15 cellular contexts compared by ENCODE assay signal in the genomic region with DNA sequence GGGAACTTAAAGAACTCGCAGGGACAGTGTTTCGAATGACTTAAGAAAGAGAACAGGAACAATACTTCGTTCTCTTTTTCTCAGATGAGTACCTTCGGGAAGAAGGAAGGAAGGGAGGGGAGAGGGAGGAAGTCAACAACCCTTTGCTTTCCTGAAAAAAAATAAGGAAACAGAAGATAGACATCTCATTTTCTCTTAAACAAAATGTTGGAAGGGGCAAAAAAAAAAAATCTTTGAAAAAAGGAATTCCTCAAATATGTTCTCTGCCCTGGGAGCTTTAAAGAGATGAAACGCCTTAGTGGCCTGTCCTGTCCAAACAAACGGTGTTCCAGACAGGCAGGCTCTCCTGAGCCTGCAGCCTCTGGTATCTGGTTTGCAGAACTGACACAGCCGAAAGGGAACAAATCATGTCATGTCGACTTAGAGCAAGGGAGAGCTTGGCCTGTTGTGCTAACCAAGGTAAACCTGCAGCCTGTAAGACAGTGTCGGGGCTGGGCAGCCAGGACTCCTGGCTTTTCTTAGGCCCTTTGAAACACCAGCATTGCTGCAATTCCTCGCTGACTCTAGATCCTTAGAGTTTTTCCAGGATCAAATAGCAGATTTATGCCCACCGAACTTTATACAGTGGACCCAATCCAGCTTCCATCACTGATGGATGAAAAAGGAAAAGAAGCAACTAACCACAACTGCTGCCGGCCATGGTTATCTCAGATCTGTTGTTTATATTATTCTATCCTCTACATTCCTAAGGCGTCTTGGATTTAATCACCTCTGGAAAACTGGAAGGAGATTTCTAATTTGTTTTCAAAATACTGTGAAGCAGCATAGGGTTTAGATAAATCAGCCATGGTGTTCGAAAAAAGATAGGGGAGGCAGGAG. TPM values are rescaled to one million over a fixed set of nuclear protein-coding genes. Genes with fewer than 3 reads are reported as not detected.
DNase-seq lines count a peak whose midpoint lies in the region; ATAC-seq and TF ChIP-seq lines count a peak whose summit lies in the region.
"Had no signal": no experiment of that assay in that cellular context is flagged by ENCODE, and none has a peak within 500 bp of the region (broad histone marks: within the 10 kb centered on the region; RNA-seq: fewer than 3 reads in every experiment).

A gene with protein sequence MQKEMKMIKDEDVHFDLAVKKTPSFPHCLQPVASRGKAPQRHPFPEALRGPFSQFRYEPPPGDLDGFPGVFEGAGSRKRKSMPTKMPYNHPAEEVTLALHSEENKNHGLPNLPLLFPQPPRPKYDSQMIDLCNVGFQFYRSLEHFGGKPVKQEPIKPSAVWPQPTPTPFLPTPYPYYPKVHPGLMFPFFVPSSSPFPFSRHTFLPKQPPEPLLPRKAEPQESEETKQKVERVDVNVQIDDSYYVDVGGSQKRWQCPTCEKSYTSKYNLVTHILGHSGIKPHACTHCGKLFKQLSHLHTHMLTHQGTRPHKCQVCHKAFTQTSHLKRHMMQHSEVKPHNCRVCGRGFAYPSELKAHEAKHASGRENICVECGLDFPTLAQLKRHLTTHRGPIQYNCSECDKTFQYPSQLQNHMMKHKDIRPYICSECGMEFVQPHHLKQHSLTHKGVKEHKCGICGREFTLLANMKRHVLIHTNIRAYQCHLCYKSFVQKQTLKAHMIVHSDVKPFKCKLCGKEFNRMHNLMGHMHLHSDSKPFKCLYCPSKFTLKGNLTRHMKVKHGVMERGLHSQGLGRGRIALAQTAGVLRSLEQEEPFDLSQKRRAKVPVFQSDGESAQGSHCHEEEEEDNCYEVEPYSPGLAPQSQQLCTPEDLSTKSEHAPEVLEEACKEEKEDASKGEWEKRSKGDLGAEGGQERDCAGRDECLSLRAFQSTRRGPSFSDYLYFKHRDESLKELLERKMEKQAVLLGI (minus strand): TSS at position 51 of the 879 bp plus-strand sequence. CDS start 45,914 bp downstream, outside the sequence.

- H3K36me3 ChIP-seq in heart left ventricle (no peaks in the 10 kb centered on the region), esophagus muscularis mucosa (no peaks in the 10 kb centered on the region), neural progenitor cell (no peaks in the 10 kb centered on the region), urinary bladder (ENCODE audit: insufficient read depth) (no peaks in the 10 kb centered on the region)

- H3K4me1 Mint-ChIP-seq in neural progenitor cell = peaks cover 33% of the 10 kb centered on the region

- peaks cover 5% of the 10 kb centered on the region for H3K9me3 Mint-ChIP-seq in neural progenitor cell

- no peaks in the 10 kb centered on the region for H3K27me3 ChIP-seq in heart left ventricle
- H3K27me3 ChIP-seq in esophagus muscularis mucosa = no peaks in the 10 kb centered on the region
- no peaks in the 10 kb centered on the region for H3K27me3 ChIP-seq in neural progenitor cell

- peaks cover 5% of the 10 kb centered on the region for H3K36me3 Mint-ChIP-seq in neural progenitor cell
- H3K36me3 Mint-ChIP-seq: activated CD8-positive, alpha-beta memory T cell treated with anti-CD3 and anti-CD28 coated beads, Interleukin-2, amount 10 ng/mL, durations not matched to agents 7 days and 5 days had no signal

- H3K27ac ChIP-seq in heart left ventricle (peak within 1 kb of the TSS; percentile 51 to 84 (median 72)), esophagus muscularis mucosa (replicated peaks in 1 of 4) (peak within 1 kb of the TSS; percentile 28 to 63 (median 38)), neural progenitor cell (no peak within 1 kb of the TSS), urinary bladder (ENCODE audit: low read depth) (no peak within 1 kb of the TSS)
- H3K27ac ChIP-seq: epithelial cell of prostate had no signal

- TF ChIP-seq EP300 in esophagus muscularis mucosa (IDR thresholded peaks at IDR 0.05) = no peak

- DNase-seq in heart left ventricle = peak in 1 of 5 donors; percentile 28
- DNase-seq in cardiac septum (ENCODE audit: low spot score) = no peak
- DNase-seq in esophagus muscularis mucosa (ENCODE audit: extremely low spot score) = peak; percentile 78
- DNase-seq in neural progenitor cell (ENCODE audit: low spot score) = peak; percentile 14
- DNase-seq in GDM1 (lab: John Stamatoyannopoulos, UW) = no peak
- DNase-seq in activated naive CD4-positive, alpha-beta T cell (lab: John Stamatoyannopoulos, UW) = no peak
- DNase-seq: activated CD8-positive, alpha-beta memory T cell treated with anti-CD3 and anti-CD28 coated beads, Interleukin-2, amount 10 ng/mL, durations not matched to agents 7 days and 5 days; NCI-H2081; nucleus accumbens; PC-3; stimulated activated CD4-positive, alpha-beta T cell treated with anti-CD3 and anti-CD28 coated beads, Interleukin-4, amount 100 ng/mL, for 24 hours had no signal

- H3K79me2 ChIP-seq in neural progenitor cell (ENCODE audit: low read depth) = no peaks in the 10 kb centered on the region

- H3K4me3 ChIP-seq in heart left ventricle = peak within 1 kb of the TSS; percentile 9 to 58 (median 44)
- peak within 1 kb of the TSS; percentile 10 to 34 (median 28) for H3K4me3 ChIP-seq in esophagus muscularis mucosa
- H3K4me3 ChIP-seq in neural progenitor cell = no peak within 1 kb of the TSS
- peak within 1 kb of the TSS; percentile 11 for H3K4me3 ChIP-seq in urinary bladder (ENCODE audit: low read depth, low read length)

- no peaks in the 10 kb centered on the region for H3K27me3 Mint-ChIP-seq in neural progenitor cell (ENCODE audit: insufficient read depth, low read depth)

- H2AFZ ChIP-seq in neural progenitor cell (replicated peaks) = peak within 1 kb of the TSS; percentile 73

- H3K9me3 ChIP-seq in heart left ventricle (no peaks in the 10 kb centered on the region), esophagus muscularis mucosa (no peaks in the 10 kb centered on the region), neural progenitor cell (ENCODE audit: low read depth) (no peaks in the 10 kb centered on the region)

- ATAC-seq in heart left ventricle = no peak
- no peak for ATAC-seq in HG03378 (IDR thresholded peaks at IDR 0.05; ENCODE audit: unreplicated experiment)
- ATAC-seq: activated CD8-positive, alpha-beta memory T cell treated with anti-CD3 and anti-CD28 coated beads, Interleukin-2, amount 10 ng/mL, durations not matched to agents 7 days and 5 days; PC-3 had no signal

- peaks cover 5 to 79% (median 32%) of the 10 kb centered on the region in 12 donors for H3K4me1 ChIP-seq in heart left ventricle
- peaks cover 34 to 52% (median 40%) of the 10 kb centered on the region in 4 donors for H3K4me1 ChIP-seq in esophagus muscularis mucosa
- H3K4me1 ChIP-seq in neural progenitor cell = peaks cover 4% of the 10 kb centered on the region
- H3K4me1 ChIP-seq in urinary bladder (ENCODE audit: insufficient read depth) = no peaks in the 10 kb centered on the region

- peak within 1 kb of the TSS; percentile 45 for H3K27ac Mint-ChIP-seq in neural progenitor cell
- H3K27ac Mint-ChIP-seq: activated CD8-positive, alpha-beta memory T cell treated with anti-CD3 and anti-CD28 coated beads, Interleukin-2, amount 10 ng/mL, durations not matched to agents 7 days and 5 days had no signal

- intact Hi-C loops in heart left ventricle (cut with DNase I) (loop anchor here in 7 of 10 donors (2.0 to 10.0 kb wide), 7 partner anchors 35 to 113 kb away; no protein-coding TSS in a partner anchor), cardiac septum (cut with DNase I) (loop anchor here (2.0 kb wide), 2 partner anchors 55 to 117 kb away; no protein-coding TSS in a partner anchor), esophagus muscularis mucosa (cut with DNase I) (no loop called here)

- no peak for TF ChIP-seq CTCF in heart left ventricle (IDR thresholded peaks at IDR 0.05)
- TF ChIP-seq CTCF in esophagus muscularis mucosa (IDR thresholded peaks at IDR 0.05) = no peak
- no peak for TF ChIP-seq CTCF in neural progenitor cell (IDR thresholded peaks at IDR 0.05)

- no peak within 1 kb of the TSS for H3K4me2 ChIP-seq in neural progenitor cell

- no peaks in the 10 kb centered on the region for H3F3A ChIP-seq in neural progenitor cell (ENCODE audit: low read depth)

- H4K20me1 ChIP-seq in neural progenitor cell (ENCODE audit: low read depth) = no peaks in the 10 kb centered on the region

- H3K9ac ChIP-seq in neural progenitor cell = no peak within 1 kb of the TSS

- H3K4me3 Mint-ChIP-seq in neural progenitor cell = no peak within 1 kb of the TSS
- H3K4me3 Mint-ChIP-seq: activated CD8-positive, alpha-beta memory T cell treated with anti-CD3 and anti-CD28 coated beads, Interleukin-2, amount 10 ng/mL, durations not matched to agents 7 days and 5 days had no signal

- 57 to 63% (median 61%) methylated on average over 14 of the region's 14 CpGs for WGBS in heart left ventricle, 4 donors
- 52% methylated on average over 13 of the region's 14 CpGs for WGBS in esophagus muscularis mucosa
- 35% methylated on average over 14 of the region's 14 CpGs for WGBS in urinary bladder

- TF ChIP-seq POLR2A in heart left ventricle (IDR thresholded peaks at IDR 0.05) (peak in 1 of 2 donors; percentile 33), esophagus muscularis mucosa (IDR thresholded peaks at IDR 0.05; ENCODE audit: low read depth) (no peak)

RNA-seq across cellular contexts. Expression of the gene that starts here (rescaled TPM):
- total RNA-seq in heart left ventricle (10 to 100 TPM in 2 of 9 donors, 1 to 10 TPM in 7; 3.9 to 18.5 (median 6.1) TPM), cardiac septum (3.7 TPM), esophagus muscularis mucosa (10 to 100 TPM in 1 of 4 donors, 1 to 10 TPM in 3; 3.1 to 11.1 (median 5.0) TPM), neural progenitor cell (ENCODE audit: low replicate concordance) (not detected in 2 replicates), urinary bladder (2.9 TPM)
- polyA plus RNA-seq in heart left ventricle (1 to 10 TPM; 2.1 to 4.4 TPM), urinary bladder (3.3 TPM)
- total RNA-seq: activated CD8-positive, alpha-beta memory T cell treated with anti-CD3 and anti-CD28 coated beads, Interleukin-2, amount 10 ng/mL, durations not matched to agents 7 days and 5 days; PC-3 had no signal
- polyA plus RNA-seq: AG04450 had no signal

Comparison
In these comparisons a context has a peak if more than half of its experiments do, and no peak if none do; other contexts are left out.
1. Peak in DNase-seq in neural progenitor cell; RNA of the gene not detected or under 1 TPM.
2. H3K27ac ChIP-seq: peak in heart left ventricle (12 of 12) and esophagus muscularis mucosa (4 of 4); none in neural progenitor cell (single experiment) and urinary bladder (single experiment).